Comparison of ENCODE assay signal across 1 cellular context in the genomic region with DNA sequence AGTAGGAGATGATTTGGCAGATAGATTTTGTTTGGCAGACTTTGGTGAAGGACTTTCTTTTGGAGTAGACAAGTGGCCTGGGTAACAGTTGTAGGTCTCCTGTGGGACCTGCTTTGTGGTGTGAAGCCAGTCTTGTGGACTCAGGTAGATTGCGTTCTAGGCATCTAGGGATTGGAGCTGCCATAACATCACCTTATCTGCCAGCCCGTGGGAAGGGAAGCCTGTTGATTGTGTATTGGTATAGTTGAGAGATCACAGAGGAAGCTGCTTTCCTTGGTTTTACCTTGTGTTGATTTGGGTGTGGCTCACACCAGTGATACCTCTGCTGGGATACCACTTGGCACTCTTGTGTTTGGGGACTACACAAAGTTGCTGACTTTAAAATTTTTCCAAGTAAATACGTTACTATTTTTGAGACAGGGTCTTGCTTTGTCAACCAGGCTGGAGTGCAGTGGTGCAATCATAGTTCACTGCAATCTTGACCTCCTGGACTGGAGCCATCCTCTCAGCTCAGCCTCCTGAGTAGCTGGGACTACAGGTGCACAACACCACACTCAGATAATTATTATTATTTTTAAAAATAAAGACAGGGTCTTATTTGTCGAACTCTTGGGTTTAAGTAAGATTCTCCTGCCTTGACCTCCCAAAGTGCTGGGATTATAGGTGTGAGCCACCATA.
TF ChIP-seq lines count a peak whose summit lies in the region.

No MANE protein-coding gene starts in this region.

TF ChIP-seq in HEK293T, 16 proteins besides CTCF, POLR2A, EP300 and RAD21 (continued from another document):
- TF ChIP-seq PKNOX1 (IDR thresholded peaks at IDR 0.05) (no peak), NFRKB (IDR thresholded peaks at IDR 0.05) (no peak), SP1 (IDR thresholded peaks at IDR 0.05) (no peak)
TF ChIP-seq in HEK293T: peak in this region for 0.
